In the genomic region with DNA sequence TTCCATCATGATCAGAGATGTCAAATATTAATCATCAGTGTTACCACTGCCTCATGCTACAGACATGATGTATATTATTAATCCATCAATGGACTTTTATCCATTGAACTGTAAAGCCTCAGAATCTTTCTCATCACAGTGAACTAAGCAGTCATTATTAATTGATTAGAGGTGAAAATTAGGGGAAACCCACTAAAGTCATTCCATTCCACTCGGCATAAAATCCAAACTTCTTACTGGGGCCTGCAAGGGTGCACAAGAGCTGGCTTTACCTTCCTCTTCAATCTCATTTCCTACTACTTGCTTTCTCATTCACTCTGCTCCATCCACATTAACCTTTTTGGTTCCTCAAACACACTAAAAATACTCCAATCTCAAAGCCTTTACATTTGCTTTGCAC, we compare ENCODE assay signal across 24 cellular contexts. TPM values are rescaled to one million over a fixed set of nuclear protein-coding genes. Genes with fewer than 3 reads are reported as not detected.
DNase-seq lines count a peak whose midpoint lies in the region; ATAC-seq, FAIRE-seq and TF ChIP-seq lines count a peak whose summit lies in the region.
"Had no signal": no experiment of that assay in that cellular context is flagged by ENCODE, and none has a peak within 500 bp of the region (broad histone marks: within the 10 kb centered on the region; RNA-seq: fewer than 3 reads in every experiment).

No MANE protein-coding gene starts in this region.

- no peaks in the 10 kb centered on the region for H3K36me3 ChIP-seq in testis (ENCODE audit: low read depth, missing control alignments)
- H3K36me3 ChIP-seq: BLaER1 had no signal

- H3K4me3 ChIP-seq in testis, result no peak overlapping the region
- H3K4me3 ChIP-seq: BLaER1, K562 had no signal

- peaks cover 57% of the 10 kb centered on the region for H3K4me1 Mint-ChIP-seq in CD4-positive, alpha-beta T cell (ENCODE audit: low read depth)
- H3K4me1 Mint-ChIP-seq in T-helper 17 cell, result peaks cover 19% of the 10 kb centered on the region
- peaks cover 47% of the 10 kb centered on the region for H3K4me1 Mint-ChIP-seq in stimulated activated memory B cell treated with anti-CD40 and anti-IgM and Interleukin-4, amounts not matched to agents 10 μg/mL and 1 μg/mL and 100 μg/mL, for 72 hours

- DNase-seq in CD4-positive, alpha-beta T cell, result no peak
- no peak for DNase-seq in GM19239 (ENCODE audit: insufficient read length, low spot score)
- DNase-seq in T-helper 17 cell, result no peak
- DNase-seq in testis, result no peak
- DNase-seq in NCI-H510A (lab: John Stamatoyannopoulos, UW), result no peak
- no peak for DNase-seq in activated T-cell treated with anti-CD3 and anti-CD28 coated beads for 4 hours
- DNase-seq: CD8-positive, alpha-beta T cell; DND-41; H7; MM.1S; NCI-H1048; NCI-H1417 treated with DMSO at 0.1 percent for 48 hours; NCI-H1930; NCI-H226; NCI-H524; NCI-H82; RPMI8226; SHP77; T-helper 2 cell had no signal

- H3K27me3 ChIP-seq in CD4-positive, alpha-beta T cell (ENCODE audit: control insufficient read depth, insufficient read depth, low read length), result no peaks in the 10 kb centered on the region
- H3K27me3 ChIP-seq in testis, result no peaks in the 10 kb centered on the region
- H3K27me3 ChIP-seq: BLaER1 had no signal

- CTCF ChIA-PET in CD4-positive, alpha-beta T cell (lab: Charles Lee), result no interaction called here

- H3K27ac ChIP-seq in CD4-positive, alpha-beta T cell (ENCODE audit: low read depth, low read length), result no peak overlapping the region
- no peak overlapping the region for H3K27ac ChIP-seq in testis
- H3K27ac ChIP-seq: BLaER1, HL-60 had no signal

- no peak for TF ChIP-seq POLR2A in testis (IDR thresholded peaks at IDR 0.05)

- no peaks in the 10 kb centered on the region for H3K36me3 Mint-ChIP-seq in CD4-positive, alpha-beta T cell (ENCODE audit: low read depth)
- H3K36me3 Mint-ChIP-seq in T-helper 17 cell (ENCODE audit: low read depth), result no peaks in the 10 kb centered on the region
- H3K36me3 Mint-ChIP-seq in stimulated activated memory B cell treated with anti-CD40 and anti-IgM and Interleukin-4, amounts not matched to agents 10 μg/mL and 1 μg/mL and 100 μg/mL, for 72 hours, result no peaks in the 10 kb centered on the region
- H3K36me3 Mint-ChIP-seq: CD8-positive, alpha-beta T cell had no signal

- H3K27me3 Mint-ChIP-seq in CD4-positive, alpha-beta T cell, result no peaks in the 10 kb centered on the region
- H3K27me3 Mint-ChIP-seq in T-helper 17 cell, result no peaks in the 10 kb centered on the region
- no peaks in the 10 kb centered on the region for H3K27me3 Mint-ChIP-seq in stimulated activated memory B cell treated with anti-CD40 and anti-IgM and Interleukin-4, amounts not matched to agents 10 μg/mL and 1 μg/mL and 100 μg/mL, for 72 hours

- peak; percentile 11 for FAIRE-seq in GM19239 (lab: Jason Lieb, UNC)
- FAIRE-seq: HepG2, K562 had no signal

- WGBS in testis, 2 donors, result 90 to 95% methylated on average over 1 of the region's 1 CpG

- POLR2A ChIA-PET in CD4-positive, alpha-beta T cell (lab: Charles Lee), result no interaction called here

- no peaks in the 10 kb centered on the region for H3K9me3 Mint-ChIP-seq in CD4-positive, alpha-beta T cell
- H3K9me3 Mint-ChIP-seq in stimulated activated memory B cell treated with anti-CD40 and anti-IgM and Interleukin-4, amounts not matched to agents 10 μg/mL and 1 μg/mL and 100 μg/mL, for 72 hours, result no peaks in the 10 kb centered on the region
- H3K9me3 Mint-ChIP-seq: CD8-positive, alpha-beta T cell had no signal

- no peak overlapping the region for H3K4me3 Mint-ChIP-seq in CD4-positive, alpha-beta T cell
- H3K4me3 Mint-ChIP-seq in T-helper 17 cell, result no peak overlapping the region
- no peak overlapping the region for H3K4me3 Mint-ChIP-seq in stimulated activated memory B cell treated with anti-CD40 and anti-IgM and Interleukin-4, amounts not matched to agents 10 μg/mL and 1 μg/mL and 100 μg/mL, for 72 hours
- H3K4me3 Mint-ChIP-seq: CD8-positive, alpha-beta T cell had no signal

- H3K9me3 ChIP-seq in CD4-positive, alpha-beta T cell (ENCODE audit: control insufficient read depth, low read length), result no peaks in the 10 kb centered on the region
- H3K9me3 ChIP-seq in T-helper 17 cell (ENCODE audit: control insufficient read depth, low read length, poor library complexity, severe bottlenecking) (no peaks in the 10 kb centered on the region), testis (no peaks in the 10 kb centered on the region)
- H3K9me3 ChIP-seq: BLaER1 had no signal

- ATAC-seq in CD4-positive, alpha-beta T cell (ENCODE audit: poor library complexity), result no peak
- no peak for ATAC-seq in T-helper 17 cell
- no peak for ATAC-seq in stimulated activated memory B cell treated with anti-CD40 and anti-IgM and Interleukin-4, amounts not matched to agents 10 μg/mL and 1 μg/mL and 100 μg/mL, for 72 hours
- ATAC-seq: HepG2, K562 had no signal

- H3K27ac Mint-ChIP-seq in CD4-positive, alpha-beta T cell, result peak overlapping the region; percentile 9
- H3K27ac Mint-ChIP-seq in T-helper 17 cell, result peak overlapping the region; percentile 24
- H3K27ac Mint-ChIP-seq in stimulated activated memory B cell treated with anti-CD40 and anti-IgM and Interleukin-4, amounts not matched to agents 10 μg/mL and 1 μg/mL and 100 μg/mL, for 72 hours, result peak overlapping the region; percentile 48
- H3K27ac Mint-ChIP-seq: CD8-positive, alpha-beta T cell had no signal

- TF ChIP-seq CTCF in CD4-positive, alpha-beta T cell (IDR thresholded peaks at IDR 0.05), result no peak
- TF ChIP-seq CTCF in testis (IDR thresholded peaks at IDR 0.05), result no peak

- intact Hi-C loops in CD4-positive, alpha-beta T cell (cut with DNase I, micrococcal nuclease), result no loop called here
- intact Hi-C loops in testis (cut with DNase I; ENCODE audit: low total_unique reads), result no loop called here

- no peaks in the 10 kb centered on the region for H3K4me1 ChIP-seq in testis

RNA-seq across cellular contexts. Expression of a gene that starts 7.9 kb away (rescaled TPM):
- 1,000 to 10,000 TPM; 1,283 to 1,330 TPM for total RNA-seq in CD4-positive, alpha-beta T cell
- total RNA-seq in T-helper 17 cell, result 1,000 to 10,000 TPM; 1,118 to 1,497 TPM
- 10 to 100 TPM in 1 of 2 donors, 1 to 10 TPM in 1; 4.0 to 13.4 TPM for total RNA-seq in testis
- 44.5 TPM for polyA plus RNA-seq in testis (ENCODE audit: insufficient read depth, low read depth, low replicate concordance)

Comparison
In these comparisons a context has a peak if more than half of its experiments do, and no peak if none do; other contexts are left out.
1. RNA of a gene that starts 7.9 kb away (total RNA-seq): 1,118 to 1,497 TPM in T-helper 17 cell and 1,283 to 1,330 TPM in CD4-positive, alpha-beta T cell; 4.0 to 13.4 TPM in testis; every median in the first group is over 10 times any median in the second.
2. Peak in every context shown above with its lines, with median percentiles within 50 percentile points of each other: H3K27ac Mint-ChIP-seq.